Comparison of ENCODE assay signal across 2 cellular contexts in the genomic region with DNA sequence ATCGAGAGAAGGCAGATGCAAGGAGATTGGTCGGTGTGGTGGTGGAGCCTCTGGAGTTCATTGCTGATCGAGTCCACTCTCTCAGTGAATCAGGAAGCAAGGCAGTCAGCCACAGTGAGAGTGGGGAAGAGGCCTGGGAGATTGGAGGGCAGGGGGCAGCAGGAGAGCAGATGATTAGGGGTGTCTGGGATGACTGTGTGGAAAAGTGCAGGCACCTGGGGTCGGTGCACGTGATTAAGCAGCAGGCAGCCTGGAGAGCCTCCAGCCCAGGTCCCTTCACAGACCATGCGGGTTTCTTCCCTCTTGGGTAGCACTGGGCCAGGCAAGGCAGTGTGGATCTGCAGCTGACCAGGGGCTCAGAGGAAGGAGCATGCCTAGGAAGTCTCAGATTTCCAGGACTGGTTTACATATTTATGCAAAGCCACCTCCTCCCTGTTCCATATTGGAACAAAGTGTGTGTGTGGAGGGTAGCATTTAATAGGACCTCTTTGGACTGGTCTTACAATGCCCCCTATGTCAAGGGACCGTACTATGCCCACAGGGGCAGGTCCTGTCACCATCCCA.
TF ChIP-seq lines count a peak whose summit lies in the region.

No MANE protein-coding gene starts in this region.

TF ChIP-seq in HEK293, 187 proteins besides CTCF, POLR2A, EP300 and RAD21:
- TF ChIP-seq, protein P1, sequence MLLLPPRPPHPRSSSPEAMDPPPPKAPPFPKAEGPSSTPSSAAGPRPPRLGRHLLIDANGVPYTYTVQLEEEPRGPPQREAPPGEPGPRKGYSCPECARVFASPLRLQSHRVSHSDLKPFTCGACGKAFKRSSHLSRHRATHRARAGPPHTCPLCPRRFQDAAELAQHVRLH (tag by site-specific recombination; IDR thresholded peaks at IDR 0.05): no peak
- TF ChIP-seq ZIC2 (tag by site-specific recombination; IDR thresholded peaks at IDR 0.05) (peak; percentile 63), ZNF184 (tag by site-specific recombination; IDR thresholded peaks at IDR 0.05) (no peak)

TF ChIP-seq in H1, 55 proteins besides CTCF, POLR2A, EP300 and RAD21:
- TF ChIP-seq PHF8 (conservative IDR thresholded peaks at IDR 0.05; ENCODE audit: low read depth, low read length): no peak
- no peak for TF ChIP-seq MAFK (IDR thresholded peaks at IDR 0.05; ENCODE audit: low read depth, low read length)
- no peak for TF ChIP-seq RBBP5 (IDR thresholded peaks at IDR 0.05; ENCODE audit: borderline replicate concordance, low read depth, low read length)
- TF ChIP-seq FOSL1 (IDR thresholded peaks at IDR 0.05; ENCODE audit: insufficient read depth, low read depth, low read length): no peak
- TF ChIP-seq GTF2F1 (IDR thresholded peaks at IDR 0.05; ENCODE audit: borderline replicate concordance, low read depth, low read length): no peak
- no peak for TF ChIP-seq CREB1 (IDR thresholded peaks at IDR 0.05)
- TF ChIP-seq POU5F1 (IDR thresholded peaks at IDR 0.05; ENCODE audit: low read depth, low read length): no peak
- no peak for TF ChIP-seq JUND (IDR thresholded peaks at IDR 0.05; ENCODE audit: low read length)
- no peak for TF ChIP-seq SUZ12 (IDR thresholded peaks at IDR 0.05; ENCODE audit: low read length)
